10 cellular contexts compared by ENCODE assay signal in genomic region chr6:37174515-37175331, GRCh38. TPM values are rescaled to one million over a fixed set of nuclear protein-coding genes. Genes with fewer than 3 reads are reported as not detected.
DNase-seq lines count a peak whose midpoint lies in the region; ATAC-seq and TF ChIP-seq lines count a peak whose summit lies in the region.
"Had no signal": no experiment of that assay in that cellular context is flagged by ENCODE, and none has a peak within 500 bp of the region (broad histone marks: within the 10 kb centered on the region; RNA-seq: fewer than 3 reads in every experiment).

No MANE protein-coding gene starts in this region.

- no peak overlapping the region for H4K5ac ChIP-seq in mesendoderm (ENCODE audit: low read length)

- H3K79me1 ChIP-seq in mesendoderm (ENCODE audit: low read length): peaks cover 13% of the 10 kb centered on the region

- no peak overlapping the region for H3K23ac ChIP-seq in mesendoderm (ENCODE audit: low read length)

- in situ Hi-C loops in KBM-7 (cut with MboI; ENCODE audit: low pct_unique_long_range_greater_than_20kb, low sequenced_read_pairs): loop anchor here (10.0 kb wide), 1 partner anchor 120 kb away; no protein-coding TSS in a partner anchor

- H3K27me3 Mint-ChIP-seq in activated naive CD8-positive, alpha-beta T cell treated with anti-CD3 and anti-CD28 coated beads, Interleukin-2, amount 50 U/mL, for 24 hours: no peaks in the 10 kb centered on the region

- H3K56ac ChIP-seq in mesendoderm (ENCODE audit: low read length): no peak overlapping the region

- H3K27ac Mint-ChIP-seq in activated naive CD8-positive, alpha-beta T cell treated with anti-CD3 and anti-CD28 coated beads, Interleukin-2, amount 50 U/mL, for 24 hours: peak overlapping the region; percentile 94

- H2BK15ac ChIP-seq in mesendoderm (replicated peaks; ENCODE audit: low read depth): no peak overlapping the region

- peaks cover 65% of the 10 kb centered on the region for H3K4me1 Mint-ChIP-seq in activated naive CD8-positive, alpha-beta T cell treated with anti-CD3 and anti-CD28 coated beads, Interleukin-2, amount 50 U/mL, for 24 hours

- H3K4me1 ChIP-seq in HUES48 (ENCODE audit: control insufficient read depth, insufficient read depth, low read length): peaks cover 11% of the 10 kb centered on the region
- no peaks in the 10 kb centered on the region for H3K4me1 ChIP-seq in mesendoderm (ENCODE audit: control insufficient read depth, low read depth, low read length)

- H3K9ac ChIP-seq in HUES48 (ENCODE audit: low read depth, low read length) (no peak overlapping the region), mesendoderm (ENCODE audit: low read length) (no peak overlapping the region)

- no peak overlapping the region for H3K4me2 ChIP-seq in mesendoderm (ENCODE audit: low read length)

- no peaks in the 10 kb centered on the region for H3K9me3 ChIP-seq in HUES48 (ENCODE audit: control insufficient read depth, insufficient read depth, low read length)

- CTCF ChIA-PET in AG04449 (lab: Yijun Ruan, JAX): interaction anchor here (0.9 to 16.6 kb wide), 5 partner anchors 13 to 150 kb away, joined by 3 to 522 read pairs (median 180); no protein-coding TSS in a partner anchor

- H3K27me3 ChIP-seq in HUES48 (ENCODE audit: control insufficient read depth, insufficient read depth, low read length) (no peaks in the 10 kb centered on the region), mesendoderm (ENCODE audit: insufficient read depth, low read length, poor library complexity) (no peaks in the 10 kb centered on the region)

- no peak overlapping the region for H2BK5ac ChIP-seq in mesendoderm (ENCODE audit: low read length)

- H3K4ac ChIP-seq in mesendoderm (ENCODE audit: low read depth, low read length): no peak overlapping the region

- no peak overlapping the region for H2AK5ac ChIP-seq in mesendoderm (ENCODE audit: low read length)

- H3K18ac ChIP-seq in mesendoderm (ENCODE audit: low read length): no peak overlapping the region

- H3K79me2 ChIP-seq in mesendoderm (ENCODE audit: control insufficient read depth, insufficient read depth, low read length): peaks cover 43% of the 10 kb centered on the region

- H3K9me3 Mint-ChIP-seq in activated naive CD8-positive, alpha-beta T cell treated with anti-CD3 and anti-CD28 coated beads, Interleukin-2, amount 50 U/mL, for 24 hours: no peaks in the 10 kb centered on the region

- WGBS in mesendoderm (ENCODE audit: extremely low coverage, insufficient coverage, low lambda C conversion rate): no CpG with 5 or more reads among the region's 10 CpGs

- H2BK120ac ChIP-seq in mesendoderm (ENCODE audit: low read depth, low read length): no peak overlapping the region

- H4K8ac ChIP-seq in mesendoderm (ENCODE audit: low read depth, low read length): no peak overlapping the region

- peak overlapping the region; percentile 16 for H3K27ac ChIP-seq in HUES48 (ENCODE audit: low read depth, low read length)
- peak overlapping the region; percentile 41 for H3K27ac ChIP-seq in mesendoderm (ENCODE audit: low read depth, low read length)
- H3K27ac ChIP-seq: HL-60 had no signal

- no peak for DNase-seq in AG04449 (ENCODE audit: low read depth, low spot score)
- no peak for DNase-seq in activated naive CD8-positive, alpha-beta T cell treated with anti-CD3 and anti-CD28 coated beads, Interleukin-2, amount 50 U/mL, for 24 hours
- DNase-seq in mesendoderm: no peak
- no peak for DNase-seq in 8988T
- DNase-seq in KBM-7: no peak
- DNase-seq in Ammon's horn (ENCODE audit: low spot score): no peak
- DNase-seq: NCI-H1092 had no signal

- TF ChIP-seq CTCF in AG04449 (IDR thresholded peaks at IDR 0.05; ENCODE audit: insufficient read depth, low read length, missing control alignments): no peak

- no peak for ATAC-seq in activated naive CD8-positive, alpha-beta T cell treated with anti-CD3 and anti-CD28 coated beads, Interleukin-2, amount 50 U/mL, for 24 hours
- no peak for ATAC-seq in esophagus mucosa

- peak overlapping the region; percentile 93 for H3K4me3 Mint-ChIP-seq in activated naive CD8-positive, alpha-beta T cell treated with anti-CD3 and anti-CD28 coated beads, Interleukin-2, amount 50 U/mL, for 24 hours

- H3K36me3 Mint-ChIP-seq in activated naive CD8-positive, alpha-beta T cell treated with anti-CD3 and anti-CD28 coated beads, Interleukin-2, amount 50 U/mL, for 24 hours (ENCODE audit: low read depth): peaks cover 56% of the 10 kb centered on the region

- POLR2A ChIA-PET in AG04449 (lab: Yijun Ruan, JAX): interaction anchor here (1.3 kb wide), 1 partner anchor 27 kb away, joined by 5 read pairs; no protein-coding TSS in a partner anchor

- peak overlapping the region; percentile 0; the same call in 1 of the 2 replicates for H3K4me3 ChIP-seq in AG04449 (ENCODE audit: low read depth, low read length)
- H3K4me3 ChIP-seq in HUES48 (ENCODE audit: low read depth, low read length): no peak overlapping the region
- no peak overlapping the region for H3K4me3 ChIP-seq in mesendoderm (ENCODE audit: low read length)

- peaks cover 46% of the 10 kb centered on the region for H3K36me3 ChIP-seq in HUES48 (ENCODE audit: control insufficient read depth, insufficient read depth, low read length)
- peaks cover 23% of the 10 kb centered on the region for H3K36me3 ChIP-seq in mesendoderm (ENCODE audit: control insufficient read depth, insufficient read depth, low read length)

RNA-seq across cellular contexts. Expression of gene PIM1, which starts 4.8 kb away (rescaled TPM):
- polyA plus RNA-seq in mesendoderm (2013, experiment 1 of 2): 153 TPM
- 150 TPM for polyA plus RNA-seq in mesendoderm (2013, experiment 2 of 2)
- 194 TPM for total RNA-seq in esophagus mucosa
